Comparison of ENCODE assay signal across 1 cellular context in the genomic region with DNA sequence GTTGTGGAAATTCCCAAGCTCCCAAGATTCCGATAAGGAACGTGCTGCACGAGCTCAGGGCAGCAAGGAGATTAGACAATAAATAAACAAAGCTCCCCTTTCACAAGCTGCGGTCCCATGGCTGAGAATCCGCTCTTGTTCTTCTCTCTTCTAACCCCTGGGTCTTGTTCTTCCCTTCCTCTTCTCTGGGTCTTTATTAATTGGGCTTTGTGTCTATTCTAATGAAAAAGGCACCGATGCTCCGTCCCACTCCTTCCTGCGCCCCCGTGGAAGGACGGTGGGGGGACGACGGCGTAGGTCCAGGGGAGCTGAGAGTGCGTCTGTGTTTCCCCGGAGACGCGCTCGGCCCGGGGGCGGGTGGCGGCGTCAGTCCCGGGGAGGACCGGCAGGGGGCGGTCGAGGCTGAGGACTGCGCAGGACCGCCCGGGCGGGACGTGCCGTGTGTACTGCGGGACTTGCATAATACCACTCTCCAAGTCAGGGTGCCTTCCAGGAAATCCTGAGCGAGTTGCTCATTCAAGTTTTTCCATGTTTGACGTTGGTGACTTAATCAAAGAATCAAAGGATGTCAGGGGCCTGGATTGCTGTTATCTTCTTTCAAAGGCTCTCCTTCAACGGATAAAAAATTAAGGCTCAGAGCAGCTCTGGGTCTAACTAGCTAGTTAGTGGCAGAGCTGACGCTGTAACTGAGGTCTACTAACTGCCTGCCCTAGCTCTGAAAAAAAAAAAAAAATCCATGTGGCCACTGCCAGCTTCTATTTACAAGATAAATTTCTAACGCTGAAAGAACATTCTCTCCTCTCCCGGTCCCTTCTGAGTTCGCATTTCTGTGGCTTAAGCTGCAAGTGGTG.
TF ChIP-seq lines count a peak whose summit lies in the region.

No MANE protein-coding gene starts in this region.

TF ChIP-seq in K562, 482 proteins besides CTCF, POLR2A, EP300 and RAD21 (continued from another document and continues in another):
- TF ChIP-seq, protein P1, sequence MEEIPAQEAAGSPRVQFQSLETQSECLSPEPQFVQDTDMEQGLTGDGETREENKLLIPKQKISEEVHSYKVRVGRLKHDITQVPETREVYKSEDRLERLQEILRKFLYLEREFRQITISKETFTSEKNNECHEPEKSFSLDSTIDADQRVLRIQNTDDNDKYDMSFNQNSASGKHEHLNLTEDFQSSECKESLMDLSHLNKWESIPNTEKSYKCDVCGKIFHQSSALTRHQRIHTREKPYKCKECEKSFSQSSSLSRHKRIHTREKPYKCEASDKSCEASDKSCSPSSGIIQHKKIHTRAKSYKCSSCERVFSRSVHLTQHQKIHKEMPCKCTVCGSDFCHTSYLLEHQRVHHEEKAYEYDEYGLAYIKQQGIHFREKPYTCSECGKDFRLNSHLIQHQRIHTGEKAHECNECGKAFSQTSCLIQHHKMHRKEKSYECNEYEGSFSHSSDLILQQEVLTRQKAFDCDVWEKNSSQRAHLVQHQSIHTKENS (CRISPR knock-in tag; IDR thresholded peaks at IDR 0.05) = no peak
- TF ChIP-seq, protein P2, sequence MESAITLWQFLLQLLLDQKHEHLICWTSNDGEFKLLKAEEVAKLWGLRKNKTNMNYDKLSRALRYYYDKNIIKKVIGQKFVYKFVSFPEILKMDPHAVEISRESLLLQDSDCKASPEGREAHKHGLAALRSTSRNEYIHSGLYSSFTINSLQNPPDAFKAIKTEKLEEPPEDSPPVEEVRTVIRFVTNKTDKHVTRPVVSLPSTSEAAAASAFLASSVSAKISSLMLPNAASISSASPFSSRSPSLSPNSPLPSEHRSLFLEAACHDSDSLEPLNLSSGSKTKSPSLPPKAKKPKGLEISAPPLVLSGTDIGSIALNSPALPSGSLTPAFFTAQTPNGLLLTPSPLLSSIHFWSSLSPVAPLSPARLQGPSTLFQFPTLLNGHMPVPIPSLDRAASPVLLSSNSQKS (CRISPR knock-in tag; IDR thresholded peaks at IDR 0.05) = no peak
- TF ChIP-seq ZNF165 (CRISPR knock-in tag; IDR thresholded peaks at IDR 0.05; ENCODE audit: borderline replicate concordance) = no peak
- no peak for TF ChIP-seq RBBP5 (IDR thresholded peaks at IDR 0.05; ENCODE audit: borderline replicate concordance, insufficient read depth, low read length, poor library complexity, severe bottlenecking)
- TF ChIP-seq, protein P3, sequence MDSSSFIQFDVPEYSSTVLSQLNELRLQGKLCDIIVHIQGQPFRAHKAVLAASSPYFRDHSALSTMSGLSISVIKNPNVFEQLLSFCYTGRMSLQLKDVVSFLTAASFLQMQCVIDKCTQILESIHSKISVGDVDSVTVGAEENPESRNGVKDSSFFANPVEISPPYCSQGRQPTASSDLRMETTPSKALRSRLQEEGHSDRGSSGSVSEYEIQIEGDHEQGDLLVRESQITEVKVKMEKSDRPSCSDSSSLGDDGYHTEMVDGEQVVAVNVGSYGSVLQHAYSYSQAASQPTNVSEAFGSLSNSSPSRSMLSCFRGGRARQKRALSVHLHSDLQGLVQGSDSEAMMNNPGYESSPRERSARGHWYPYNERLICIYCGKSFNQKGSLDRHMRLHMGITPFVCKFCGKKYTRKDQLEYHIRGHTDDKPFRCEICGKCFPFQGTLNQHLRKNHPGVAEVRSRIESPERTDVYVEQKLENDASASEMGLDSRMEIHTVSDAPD (CRISPR knock-in tag; IDR thresholded peaks at IDR 0.05) = no peak
- TF ChIP-seq EGR1 (conservative IDR thresholded peaks at IDR 0.05) = peak; percentile 88
- no peak for TF ChIP-seq DIDO1 (tag; IDR thresholded peaks at IDR 0.05; ENCODE audit: low read depth)
- no peak for TF ChIP-seq FIP1L1 (IDR thresholded peaks at IDR 0.05; ENCODE audit: low read depth, low read length, poor library complexity, severe bottlenecking)
- no peak for TF ChIP-seq HLTF (IDR thresholded peaks at IDR 0.05)
- TF ChIP-seq PHTF2 (CRISPR knock-in tag; IDR thresholded peaks at IDR 0.05) = no peak
- no peak for TF ChIP-seq ZNF644 (tag; IDR thresholded peaks at IDR 0.05; ENCODE audit: low read depth)
- no peak for TF ChIP-seq TCF7 (IDR thresholded peaks at IDR 0.05; ENCODE audit: borderline replicate concordance)
- no peak for TF ChIP-seq NFIC (IDR thresholded peaks at IDR 0.05)
- TF ChIP-seq, protein P4, sequence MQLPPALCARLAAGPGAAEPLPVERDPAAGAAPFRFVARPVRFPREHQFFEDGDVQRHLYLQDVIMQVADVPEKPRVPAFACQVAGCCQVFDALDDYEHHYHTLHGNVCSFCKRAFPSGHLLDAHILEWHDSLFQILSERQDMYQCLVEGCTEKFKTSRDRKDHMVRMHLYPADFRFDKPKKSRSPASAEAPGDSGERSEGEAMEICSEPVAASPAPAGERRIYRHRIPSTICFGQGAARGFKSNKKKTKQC (CRISPR knock-in tag; IDR thresholded peaks at IDR 0.05) = no peak
- no peak for TF ChIP-seq ZBTB17 (CRISPR knock-in tag; IDR thresholded peaks at IDR 0.05)
- TF ChIP-seq, protein P5, sequence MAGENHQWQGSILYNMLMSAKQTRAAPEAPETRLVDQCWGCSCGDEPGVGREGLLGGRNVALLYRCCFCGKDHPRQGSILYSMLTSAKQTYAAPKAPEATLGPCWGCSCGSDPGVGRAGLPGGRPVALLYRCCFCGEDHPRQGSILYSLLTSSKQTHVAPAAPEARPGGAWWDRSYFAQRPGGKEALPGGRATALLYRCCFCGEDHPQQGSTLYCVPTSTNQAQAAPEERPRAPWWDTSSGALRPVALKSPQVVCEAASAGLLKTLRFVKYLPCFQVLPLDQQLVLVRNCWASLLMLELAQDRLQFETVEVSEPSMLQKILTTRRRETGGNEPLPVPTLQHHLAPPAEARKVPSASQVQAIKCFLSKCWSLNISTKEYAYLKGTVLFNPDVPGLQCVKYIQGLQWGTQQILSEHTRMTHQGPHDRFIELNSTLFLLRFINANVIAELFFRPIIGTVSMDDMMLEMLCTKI (IDR thresholded peaks at IDR 0.05; ENCODE audit: partially characterized antibody) = no peak
- TF ChIP-seq, protein P6, sequence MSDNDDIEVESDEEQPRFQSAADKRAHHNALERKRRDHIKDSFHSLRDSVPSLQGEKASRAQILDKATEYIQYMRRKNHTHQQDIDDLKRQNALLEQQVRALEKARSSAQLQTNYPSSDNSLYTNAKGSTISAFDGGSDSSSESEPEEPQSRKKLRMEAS (CRISPR knock-in tag; IDR thresholded peaks at IDR 0.05) = no peak
- TF ChIP-seq, protein P7, sequence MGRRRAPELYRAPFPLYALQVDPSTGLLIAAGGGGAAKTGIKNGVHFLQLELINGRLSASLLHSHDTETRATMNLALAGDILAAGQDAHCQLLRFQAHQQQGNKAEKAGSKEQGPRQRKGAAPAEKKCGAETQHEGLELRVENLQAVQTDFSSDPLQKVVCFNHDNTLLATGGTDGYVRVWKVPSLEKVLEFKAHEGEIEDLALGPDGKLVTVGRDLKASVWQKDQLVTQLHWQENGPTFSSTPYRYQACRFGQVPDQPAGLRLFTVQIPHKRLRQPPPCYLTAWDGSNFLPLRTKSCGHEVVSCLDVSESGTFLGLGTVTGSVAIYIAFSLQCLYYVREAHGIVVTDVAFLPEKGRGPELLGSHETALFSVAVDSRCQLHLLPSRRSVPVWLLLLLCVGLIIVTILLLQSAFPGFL (CRISPR knock-in tag; IDR thresholded peaks at IDR 0.05) = no peak
- 0 out of 2 replicates have a peak, but pooled peaks have one; percentile 71 for TF ChIP-seq SMAD4 (CRISPR knock-in tag; conservative IDR thresholded peaks at IDR 0.05)
- TF ChIP-seq CEBPG (CRISPR knock-in tag; IDR thresholded peaks at IDR 0.05) = peak; percentile 82
- peak; percentile 87 to 89 for TF ChIP-seq CEBPG (tag; conservative IDR thresholded peaks at IDR 0.05 in 1 of 2, IDR thresholded peaks at IDR 0.05 in 1 of 2)
- TF ChIP-seq MTA3 (IDR thresholded peaks at IDR 0.05; ENCODE audit: borderline replicate concordance) = no peak; the same call in 1 of the 2 replicates
- no peak for TF ChIP-seq SUPT5H (IDR thresholded peaks at IDR 0.05)
- TF ChIP-seq KDM2B (CRISPR knock-in tag; IDR thresholded peaks at IDR 0.05) = 0 out of 2 replicates have a peak, but pooled peaks have one; percentile 41
- TF ChIP-seq, protein P8, sequence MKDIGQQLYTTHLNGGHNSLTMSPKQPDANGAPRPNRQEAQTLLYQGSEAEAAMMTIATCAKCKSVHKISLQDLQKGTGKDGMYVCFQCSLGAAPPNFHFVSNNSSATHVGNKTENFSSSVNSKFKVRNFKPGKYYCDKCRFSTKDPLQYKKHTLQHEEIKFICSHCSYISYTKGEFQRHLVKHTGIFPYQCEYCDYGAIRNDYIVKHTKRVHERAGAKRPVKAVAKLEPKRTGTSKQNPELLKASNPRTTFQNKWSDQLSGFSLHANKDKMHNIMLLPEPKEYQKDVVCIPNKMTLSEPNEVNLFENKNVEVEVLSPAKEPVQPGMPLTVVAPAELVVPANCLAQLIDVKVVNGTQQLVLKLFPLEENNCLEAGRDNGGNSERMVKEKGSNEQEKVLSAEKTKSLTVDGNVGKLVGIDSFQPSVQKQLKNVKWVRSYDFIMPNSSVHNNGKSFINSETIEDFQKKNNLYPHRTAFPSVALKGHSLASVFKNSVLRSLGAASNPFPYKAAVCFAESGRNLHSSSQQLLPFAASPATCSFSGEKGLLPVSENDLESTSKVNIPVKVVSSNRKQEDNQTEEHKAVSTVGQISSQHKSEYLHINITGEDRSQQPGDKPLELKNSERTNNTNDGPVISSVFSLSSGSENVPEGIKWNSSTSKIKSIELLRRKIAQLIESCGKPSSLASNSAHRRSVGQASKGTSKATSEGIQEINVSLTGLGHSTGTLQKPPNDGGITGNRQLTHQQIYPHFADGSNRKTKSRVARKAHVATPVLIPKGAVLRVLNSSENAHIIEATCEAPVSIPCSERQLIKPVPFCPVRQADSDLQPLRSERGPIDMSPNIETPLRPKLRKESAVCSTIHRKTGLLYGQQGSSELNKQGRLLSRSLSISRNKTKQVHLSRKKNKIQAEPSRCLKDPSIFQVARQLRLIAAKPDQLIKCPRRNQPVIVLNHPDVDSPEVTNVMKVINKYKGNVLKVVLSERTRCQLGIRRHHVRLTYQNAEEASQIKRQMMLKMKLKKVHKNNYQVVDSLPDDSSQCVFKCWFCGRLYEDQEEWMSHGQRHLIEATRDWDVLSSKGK (CRISPR knock-in tag; IDR thresholded peaks at IDR 0.05) = no peak
- TF ChIP-seq, protein P9, sequence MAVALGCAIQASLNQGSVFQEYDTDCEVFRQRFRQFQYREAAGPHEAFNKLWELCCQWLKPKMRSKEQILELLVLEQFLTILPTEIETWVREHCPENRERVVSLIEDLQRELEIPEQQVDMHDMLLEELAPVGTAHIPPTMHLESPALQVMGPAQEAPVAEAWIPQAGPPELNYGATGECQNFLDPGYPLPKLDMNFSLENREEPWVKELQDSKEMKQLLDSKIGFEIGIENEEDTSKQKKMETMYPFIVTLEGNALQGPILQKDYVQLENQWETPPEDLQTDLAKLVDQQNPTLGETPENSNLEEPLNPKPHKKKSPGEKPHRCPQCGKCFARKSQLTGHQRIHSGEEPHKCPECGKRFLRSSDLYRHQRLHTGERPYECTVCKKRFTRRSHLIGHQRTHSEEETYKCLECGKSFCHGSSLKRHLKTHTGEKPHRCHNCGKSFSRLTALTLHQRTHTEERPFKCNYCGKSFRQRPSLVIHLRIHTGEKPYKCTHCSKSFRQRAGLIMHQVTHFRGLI (CRISPR knock-in tag; IDR thresholded peaks at IDR 0.05) = no peak
- no peak; the same call in 1 of the 2 replicates for TF ChIP-seq ARID1B (IDR thresholded peaks at IDR 0.05)
- TF ChIP-seq RNF2 (IDR thresholded peaks at IDR 0.05) = no peak
- TF ChIP-seq NRF1 (conservative IDR thresholded peaks at IDR 0.05 in 1 of 2, IDR thresholded peaks at IDR 0.05 in 1 of 2) = peak; percentile 82 to 85
- no peak for TF ChIP-seq ZKSCAN3 (CRISPR knock-in tag; IDR thresholded peaks at IDR 0.05)
- no peak for TF ChIP-seq FUS (optimal IDR thresholded peaks at IDR 0.05; ENCODE audit: low read depth, low read length)
- TF ChIP-seq, protein P10, sequence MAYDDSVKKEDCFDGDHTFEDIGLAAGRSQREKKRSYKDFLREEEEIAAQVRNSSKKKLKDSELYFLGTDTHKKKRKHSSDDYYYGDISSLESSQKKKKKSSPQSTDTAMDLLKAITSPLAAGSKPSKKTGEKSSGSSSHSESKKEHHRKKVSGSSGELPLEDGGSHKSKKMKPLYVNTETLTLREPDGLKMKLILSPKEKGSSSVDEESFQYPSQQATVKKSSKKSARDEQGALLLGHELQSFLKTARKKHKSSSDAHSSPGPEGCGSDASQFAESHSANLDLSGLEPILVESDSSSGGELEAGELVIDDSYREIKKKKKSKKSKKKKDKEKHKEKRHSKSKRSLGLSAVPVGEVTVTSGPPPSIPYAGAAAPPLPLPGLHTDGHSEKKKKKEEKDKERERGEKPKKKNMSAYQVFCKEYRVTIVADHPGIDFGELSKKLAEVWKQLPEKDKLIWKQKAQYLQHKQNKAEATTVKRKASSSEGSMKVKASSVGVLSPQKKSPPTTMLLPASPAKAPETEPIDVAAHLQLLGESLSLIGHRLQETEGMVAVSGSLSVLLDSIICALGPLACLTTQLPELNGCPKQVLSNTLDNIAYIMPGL (CRISPR knock-in tag; IDR thresholded peaks at IDR 0.05) = no peak
- no peak for TF ChIP-seq EZH2 (IDR thresholded peaks at IDR 0.05; ENCODE audit: borderline replicate concordance, low read depth, low read length)
- TF ChIP-seq ZBTB1 (CRISPR knock-in tag; IDR thresholded peaks at IDR 0.05; ENCODE audit: borderline replicate concordance, low read depth) = no peak
- TF ChIP-seq ETV6 (IDR thresholded peaks at IDR 0.05; ENCODE audit: borderline replicate concordance in 1 of 2, low read depth in 2 of 2, low read length in 1 of 2) = no peak
- TF ChIP-seq ETV6 (CRISPR knock-in tag; IDR thresholded peaks at IDR 0.05; ENCODE audit: borderline replicate concordance) = no peak
- TF ChIP-seq CREB1 (IDR thresholded peaks at IDR 0.05) = no peak
- TF ChIP-seq CREB1 (CRISPR knock-in tag; IDR thresholded peaks at IDR 0.05) = peak; percentile 79
- TF ChIP-seq ZNF384 (IDR thresholded peaks at IDR 0.05; ENCODE audit: low read depth, low read length) = 0 out of 2 replicates have a peak, but pooled peaks have one; percentile 47
- TF ChIP-seq GABPA (tag; conservative IDR thresholded peaks at IDR 0.05; ENCODE audit: low read depth) = no peak
- TF ChIP-seq, protein P11, sequence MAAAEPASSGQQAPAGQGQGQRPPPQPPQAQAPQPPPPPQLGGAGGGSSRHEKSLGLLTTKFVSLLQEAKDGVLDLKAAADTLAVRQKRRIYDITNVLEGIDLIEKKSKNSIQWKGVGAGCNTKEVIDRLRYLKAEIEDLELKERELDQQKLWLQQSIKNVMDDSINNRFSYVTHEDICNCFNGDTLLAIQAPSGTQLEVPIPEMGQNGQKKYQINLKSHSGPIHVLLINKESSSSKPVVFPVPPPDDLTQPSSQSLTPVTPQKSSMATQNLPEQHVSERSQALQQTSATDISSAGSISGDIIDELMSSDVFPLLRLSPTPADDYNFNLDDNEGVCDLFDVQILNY (CRISPR knock-in tag; IDR thresholded peaks at IDR 0.05) = 0 out of 2 replicates have a peak, but pooled peaks have one; percentile 36
- no peak for TF ChIP-seq NFATC3 (IDR thresholded peaks at IDR 0.05)
- TF ChIP-seq ZSCAN29 (IDR thresholded peaks at IDR 0.05) = no peak
- TF ChIP-seq, protein P12, sequence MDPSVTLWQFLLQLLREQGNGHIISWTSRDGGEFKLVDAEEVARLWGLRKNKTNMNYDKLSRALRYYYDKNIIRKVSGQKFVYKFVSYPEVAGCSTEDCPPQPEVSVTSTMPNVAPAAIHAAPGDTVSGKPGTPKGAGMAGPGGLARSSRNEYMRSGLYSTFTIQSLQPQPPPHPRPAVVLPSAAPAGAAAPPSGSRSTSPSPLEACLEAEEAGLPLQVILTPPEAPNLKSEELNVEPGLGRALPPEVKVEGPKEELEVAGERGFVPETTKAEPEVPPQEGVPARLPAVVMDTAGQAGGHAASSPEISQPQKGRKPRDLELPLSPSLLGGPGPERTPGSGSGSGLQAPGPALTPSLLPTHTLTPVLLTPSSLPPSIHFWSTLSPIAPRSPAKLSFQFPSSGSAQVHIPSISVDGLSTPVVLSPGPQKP (CRISPR knock-in tag; IDR thresholded peaks at IDR 0.05) = no peak
- no peak for TF ChIP-seq PRPF4 (IDR thresholded peaks at IDR 0.05; ENCODE audit: insufficient read depth, low read depth, low read length, poor library complexity, severe bottlenecking)
- TF ChIP-seq MEF2A (IDR thresholded peaks at IDR 0.05; ENCODE audit: control insufficient read depth, low read depth, low read length) = no peak
